In genomic region chr3:143184098-143184497, GRCh38 we compare ENCODE assay signal across 34 cellular contexts.
"Had no signal": no experiment of that assay in that cellular context is flagged by ENCODE, and none has a peak within 500 bp of the region (broad histone marks: within the 10 kb centered on the region; RNA-seq: fewer than 3 reads in every experiment).

No MANE protein-coding gene starts in this region.

- H3K4me1 Mint-ChIP-seq: activated CD4-positive, alpha-beta memory T cell treated with anti-CD3 and anti-CD28 coated beads, Interleukin-2, amount 10 ng/mL, durations not matched to agents 7 days and 5 days; activated CD8-positive, alpha-beta memory T cell treated with anti-CD3 and anti-CD28 coated beads, Interleukin-2, amount 10 ng/mL, durations not matched to agents 7 days and 5 days; brain; neural crest cell; T-helper 17 cell had no signal

- H3K9me3 ChIP-seq: adrenal gland, ascending aorta, colonic mucosa, psoas muscle, upper lobe of left lung, vagina had no signal

- H3K27me3 ChIP-seq: adrenal gland, ascending aorta, cardiac muscle cell, colonic mucosa, esophagus squamous epithelium, right atrium auricular region, upper lobe of left lung, vagina had no signal

- DNase-seq: activated CD4-positive, alpha-beta memory T cell treated with anti-CD3 and anti-CD28 coated beads, Interleukin-2, amount 10 ng/mL, durations not matched to agents 7 days and 5 days; activated CD4-positive, alpha-beta T cell treated with anti-CD3 and anti-CD28 coated beads, Interleukin-2, amount 10 ng/mL, durations not matched to agents 24 days and 14 days; activated CD4-positive, CD25-positive, alpha-beta regulatory T cell treated with anti-CD3 and anti-CD28 coated beads, Interleukin-2, amount 50 U/mL, for 72 hours; activated CD8-positive, alpha-beta memory T cell treated with anti-CD3 and anti-CD28 coated beads, Interleukin-2, amount 10 ng/mL, durations not matched to agents 7 days and 5 days; activated naive CD4-positive, alpha-beta T cell; activated T-cell treated with anti-CD3 and anti-CD28 coated beads, Interleukin-2, amount 50 U/mL, for 48 hours; adrenal gland; cerebellar nuclear complex; colonic mucosa; effector CD8-positive, alpha-beta T cell; esophagus squamous epithelium; foreskin melanocyte; islet precursor cell; left cardiac atrium; mammary epithelial cell; nucleus accumbens; psoas muscle; stimulated activated CD4-positive, alpha-beta T cell treated with anti-CD3 and anti-CD28 coated beads, Interleukin-15, amount 100 ng/mL, for 24 hours; stimulated activated CD4-positive, alpha-beta T cell treated with anti-CD3 and anti-CD28 coated beads, Interleukin-2, amount 100 ng/mL, for 24 hours; stimulated activated naive CD4-positive, alpha-beta T cell treated with Interleukin-2 at 50 U/mL for 16 hours; substantia nigra; T-helper 17 cell; T1000; upper lobe of left lung; WERI-Rb-1 had no signal

- H3K27ac Mint-ChIP-seq: activated CD4-positive, alpha-beta memory T cell treated with anti-CD3 and anti-CD28 coated beads, Interleukin-2, amount 10 ng/mL, durations not matched to agents 7 days and 5 days; activated CD4-positive, alpha-beta T cell treated with anti-CD3 and anti-CD28 coated beads, Interleukin-2, amount 10 ng/mL, durations not matched to agents 24 days and 14 days; activated CD8-positive, alpha-beta memory T cell treated with anti-CD3 and anti-CD28 coated beads, Interleukin-2, amount 10 ng/mL, durations not matched to agents 7 days and 5 days; activated naive CD4-positive, alpha-beta T cell treated with anti-CD3 and anti-CD28 coated beads, Interleukin-2, amount 50 U/mL, for 72 hours; brain; T-helper 17 cell had no signal

- H3K9me3 Mint-ChIP-seq: activated CD4-positive, alpha-beta memory T cell treated with anti-CD3 and anti-CD28 coated beads, Interleukin-2, amount 10 ng/mL, durations not matched to agents 7 days and 5 days had no signal

- H3K36me3 Mint-ChIP-seq: brain had no signal

- H3K4me1 ChIP-seq: adrenal gland, ascending aorta, colonic mucosa, esophagus squamous epithelium, parathyroid adenoma, psoas muscle, right atrium auricular region, upper lobe of left lung, vagina had no signal

- H3K27ac ChIP-seq: adrenal gland, ascending aorta, cardiac muscle cell, colonic mucosa, epithelial cell of prostate, esophagus squamous epithelium, parathyroid adenoma, psoas muscle, right atrium auricular region, upper lobe of left lung, vagina, WERI-Rb-1 had no signal

- H3K4me3 Mint-ChIP-seq: activated CD4-positive, alpha-beta memory T cell treated with anti-CD3 and anti-CD28 coated beads, Interleukin-2, amount 10 ng/mL, durations not matched to agents 7 days and 5 days; activated CD4-positive, alpha-beta T cell treated with anti-CD3 and anti-CD28 coated beads, Interleukin-2, amount 10 ng/mL, durations not matched to agents 24 days and 14 days; activated CD8-positive, alpha-beta memory T cell treated with anti-CD3 and anti-CD28 coated beads, Interleukin-2, amount 10 ng/mL, durations not matched to agents 7 days and 5 days; brain; neural crest cell; T-helper 17 cell had no signal

- ATAC-seq: activated CD8-positive, alpha-beta memory T cell treated with anti-CD3 and anti-CD28 coated beads, Interleukin-2, amount 10 ng/mL, durations not matched to agents 7 days and 5 days; activated naive CD4-positive, alpha-beta T cell treated with anti-CD3 and anti-CD28 coated beads, Interleukin-2, amount 50 U/mL, for 72 hours; left cardiac atrium; psoas muscle; T-helper 17 cell had no signal

- H3K4me3 ChIP-seq: adrenal gland, ascending aorta, cardiac muscle cell, colonic mucosa, esophagus squamous epithelium, psoas muscle, right atrium auricular region, upper lobe of left lung, vagina had no signal

- H3K27me3 Mint-ChIP-seq: activated CD4-positive, alpha-beta memory T cell treated with anti-CD3 and anti-CD28 coated beads, Interleukin-2, amount 10 ng/mL, durations not matched to agents 7 days and 5 days; activated CD4-positive, alpha-beta T cell treated with anti-CD3 and anti-CD28 coated beads, Interleukin-2, amount 10 ng/mL, durations not matched to agents 24 days and 14 days; activated CD8-positive, alpha-beta memory T cell treated with anti-CD3 and anti-CD28 coated beads, Interleukin-2, amount 10 ng/mL, durations not matched to agents 7 days and 5 days; T-helper 17 cell had no signal

- H3K36me3 ChIP-seq: adrenal gland, ascending aorta, cardiac muscle cell, colonic mucosa, esophagus squamous epithelium, right atrium auricular region, upper lobe of left lung, vagina, WERI-Rb-1 had no signal
